Comparison of ENCODE assay signal across 11 cellular contexts in the genomic region with DNA sequence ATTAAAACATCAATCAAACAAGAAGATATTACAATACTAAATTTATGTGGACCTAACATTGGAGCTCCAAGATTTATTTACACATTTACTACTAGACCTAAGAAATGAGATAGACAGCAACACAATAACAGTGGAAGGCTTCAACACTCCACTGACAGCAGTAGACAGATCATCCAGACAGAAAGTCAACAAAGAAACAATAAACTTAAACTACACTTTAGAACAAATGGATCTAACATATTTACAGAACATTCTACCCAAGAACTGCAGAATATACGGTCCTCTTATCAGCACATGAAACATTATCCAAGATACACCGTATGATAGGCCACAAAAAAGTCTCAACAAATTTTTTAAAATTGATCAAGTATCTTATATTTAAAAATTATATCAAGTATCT. TPM values are rescaled to one million over a fixed set of nuclear protein-coding genes. Genes with fewer than 3 reads are reported as not detected.
"Had no signal": no experiment of that assay in that cellular context is flagged by ENCODE, and none has a peak within 500 bp of the region (broad histone marks: within the 10 kb centered on the region; RNA-seq: fewer than 3 reads in every experiment).

No MANE protein-coding gene starts in this region.

- H3K4me3 Mint-ChIP-seq: GM23338, H9, HFFc6 had no signal

- H3K27ac Mint-ChIP-seq: GM23338, HFFc6 had no signal

- DNase-seq: GM23248, GOT3, H7, H9, HCEC 1CT, HFFc6 had no signal

- H3K36me3 ChIP-seq: HAP-1 had no signal

- H3K4me3 ChIP-seq: GM23248, GM23338, HAP-1 had no signal

- H3K4me1 ChIP-seq: HAP-1 had no signal

- H3K9me3 Mint-ChIP-seq: GM23338, H9, HFFc6 had no signal

- H2AFZ ChIP-seq: GM23248, GM23338 had no signal

- ATAC-seq: GM23338, HCT116 had no signal

- H3K27ac ChIP-seq: GM23248 had no signal

- H3K9me3 ChIP-seq: HAP-1 had no signal

- H3K9ac ChIP-seq: GM23248 had no signal

RNA-seq across cellular contexts. Expression of a gene that starts 27.0 kb away (rescaled TPM):
- total RNA-seq: GM23248, GM23338, H1, H4, H7, H9, HFFc6 had no signal

RNA-seq across cellular contexts. Expression of a gene that starts 50.3 kb away (rescaled TPM):
- total RNA-seq: GM23248, GM23338, H1, H4, H7, H9, HFFc6 had no signal
